In the genomic region with DNA sequence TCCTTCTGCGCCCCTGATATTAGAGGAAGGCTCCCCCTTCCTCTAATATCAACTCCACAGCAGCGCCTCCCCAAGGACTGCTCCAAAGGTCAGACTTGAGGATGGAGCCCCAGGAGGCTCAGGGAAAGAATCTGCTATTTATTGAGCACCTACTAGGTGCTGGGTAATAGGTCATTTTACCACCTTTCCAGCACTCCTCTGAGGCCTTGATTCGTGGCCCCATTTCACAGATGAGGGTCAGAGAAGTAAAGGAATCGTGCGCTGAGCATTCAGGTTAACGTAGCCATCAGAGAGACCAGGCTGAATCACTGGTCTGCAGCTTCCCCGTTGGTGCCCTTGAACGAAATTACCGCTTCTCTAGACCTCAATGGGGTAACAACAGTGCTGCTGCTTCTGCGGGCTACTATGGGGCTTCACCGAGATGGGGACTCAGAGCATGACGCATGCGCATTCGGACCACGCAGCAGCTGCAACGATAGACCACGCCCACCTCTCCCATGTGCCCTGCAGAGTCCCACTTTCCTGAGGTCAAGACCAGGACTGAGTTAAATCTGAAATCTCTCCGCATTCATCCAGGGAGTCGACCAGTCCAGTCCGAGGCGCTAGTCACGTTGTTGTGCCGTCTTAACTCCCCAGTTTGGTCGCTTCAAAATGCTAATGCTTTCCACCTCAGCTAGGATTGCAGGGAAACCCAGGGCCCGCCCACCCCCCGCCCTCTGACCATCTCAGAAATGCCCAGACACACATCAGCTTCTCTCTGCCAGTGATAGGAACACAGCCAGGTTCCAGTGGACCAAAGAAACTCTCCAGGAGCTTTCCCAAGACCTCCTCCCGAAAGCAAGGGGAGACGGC, we compare ENCODE assay signal across 10 cellular contexts. TPM values are rescaled to one million over a fixed set of nuclear protein-coding genes. Genes with fewer than 3 reads are reported as not detected.
A peak's percentile ranks its signal among the peaks of the same experiment; 100 is the strongest.
DNase-seq lines count a peak whose midpoint lies in the region; ATAC-seq and TF ChIP-seq lines count a peak whose summit lies in the region.
"Had no signal": no experiment of that assay in that cellular context is flagged by ENCODE, and none has a peak within 500 bp of the region (broad histone marks: within the 10 kb centered on the region; RNA-seq: fewer than 3 reads in every experiment).

No MANE protein-coding gene starts in this region.

- no peaks in the 10 kb centered on the region for H3K9me3 ChIP-seq in H9 (ENCODE audit: control insufficient read depth, low read depth, low read length)
- no peaks in the 10 kb centered on the region for H3K9me3 ChIP-seq in right cardiac atrium (ENCODE audit: control insufficient read depth, low read length)
- H3K9me3 ChIP-seq: upper lobe of left lung had no signal

- no peak overlapping the region for H3K23ac ChIP-seq in H9 (ENCODE audit: insufficient read length, low read depth, low read length)

- peaks cover 68% of the 10 kb centered on the region for H3K27me3 Mint-ChIP-seq in H9 (ENCODE audit: low read depth)
- H3K27me3 Mint-ChIP-seq in activated T-cell treated with anti-CD3 and anti-CD28 coated beads, Interleukin-2, amount 50 U/mL, for 72 hours (ENCODE audit: low read depth), result peaks cover 57% of the 10 kb centered on the region

- H3K56ac ChIP-seq in H9 (ENCODE audit: insufficient read length, low read depth, low read length), result no peak overlapping the region

- no peak overlapping the region for H4K8ac ChIP-seq in H9 (replicated peaks; ENCODE audit: insufficient read length, low read depth, low read length)

- no peak overlapping the region for H2BK5ac ChIP-seq in H9 (ENCODE audit: insufficient read length, low read length)

- H3K4me1 Mint-ChIP-seq in H9, result peaks cover 27 to 31% of the 10 kb centered on the region in 2 experiments
- peaks cover 4% of the 10 kb centered on the region for H3K4me1 Mint-ChIP-seq in activated T-cell treated with anti-CD3 and anti-CD28 coated beads, Interleukin-2, amount 50 U/mL, for 72 hours (ENCODE audit: low read depth)

- peak overlapping the region; percentile 37 for H3K4me2 ChIP-seq in H9 (ENCODE audit: insufficient read depth, insufficient read length, low read length)
- H3K4me2 ChIP-seq: KMS-11 had no signal

- peak; percentile 27 to 42 for ATAC-seq in activated T-cell treated with anti-CD3 and anti-CD28 coated beads, Interleukin-2, amount 50 U/mL, for 72 hours (replicated peaks in 1 of 2)
- ATAC-seq in right cardiac atrium, result peak; percentile 65 to 68
- no peak for ATAC-seq in HG02588 (IDR thresholded peaks at IDR 0.05; ENCODE audit: unreplicated experiment)

- H4K20me1 ChIP-seq in H9 (ENCODE audit: control insufficient read depth, insufficient read depth, insufficient read length), result no peaks in the 10 kb centered on the region

- no peak overlapping the region for H3T11ph ChIP-seq in H9 (ENCODE audit: low read length)

- TF ChIP-seq CTCF in H9 (conservative IDR thresholded peaks at IDR 0.05), result no peak
- no peak for TF ChIP-seq CTCF in retinal pigment epithelial cell (conservative IDR thresholded peaks at IDR 0.05; ENCODE audit: low read depth, low read length)

- no peaks in the 10 kb centered on the region; the same call in 1 of the 2 replicates for H3K27me3 ChIP-seq in H9 (ENCODE audit: insufficient read depth, low read length)
- H3K27me3 ChIP-seq in right cardiac atrium (ENCODE audit: control insufficient read depth, insufficient read depth), result no peaks in the 10 kb centered on the region

- H3K4ac ChIP-seq in H9 (ENCODE audit: low read depth, low read length), result no peak overlapping the region

- no peak overlapping the region for H4K5ac ChIP-seq in H9 (ENCODE audit: insufficient read length, low read depth, low read length)

- H2AFZ ChIP-seq in H9 (ENCODE audit: low read length), result peak overlapping the region; percentile 87

- intact Hi-C loops in right cardiac atrium (cut with DNase I), result no loop called here

- no peaks in the 10 kb centered on the region for H3K79me1 ChIP-seq in H9 (ENCODE audit: insufficient read depth, low read depth, low read length, poor library complexity, severe bottlenecking)

- no peaks in the 10 kb centered on the region for H3K36me3 Mint-ChIP-seq in H9 (ENCODE audit: insufficient read depth in 1 of 3, low read depth in 3 of 3)
- H3K36me3 Mint-ChIP-seq in activated T-cell treated with anti-CD3 and anti-CD28 coated beads, Interleukin-2, amount 50 U/mL, for 72 hours (ENCODE audit: insufficient read depth in 2 of 2), result no peaks in the 10 kb centered on the region

- no peaks in the 10 kb centered on the region; a peak in 1 of 5 replicates for H3K9me3 Mint-ChIP-seq in H9
- H3K9me3 Mint-ChIP-seq in activated T-cell treated with anti-CD3 and anti-CD28 coated beads, Interleukin-2, amount 50 U/mL, for 72 hours, result no peaks in the 10 kb centered on the region

- WGBS in H9 (ENCODE audit: extremely low coverage, insufficient read length, low lambda C conversion rate), result no CpG with 5 or more reads among the region's 28 CpGs
- 28% methylated on average over 28 of the region's 28 CpGs for WGBS in right cardiac atrium

- H3K4me1 ChIP-seq in H9 (ENCODE audit: insufficient read depth, low read length), result peaks cover 7% of the 10 kb centered on the region; the same call in 1 of the 2 replicates
- H3K4me1 ChIP-seq in right cardiac atrium (ENCODE audit: control insufficient read depth, insufficient read depth, low read length), result peaks cover 5% of the 10 kb centered on the region

- no peak overlapping the region for H3K14ac ChIP-seq in H9 (ENCODE audit: insufficient read depth, low read length)

- H3K4me3 ChIP-seq in right cardiac atrium (ENCODE audit: low read length) (no peak overlapping the region), retinal pigment epithelial cell (ENCODE audit: low read length) (peak overlapping the region; percentile 19)
- H3K4me3 ChIP-seq: upper lobe of left lung had no signal

- peak overlapping the region; percentile 59 to 71 for H3K4me3 Mint-ChIP-seq in H9
- no peak overlapping the region for H3K4me3 Mint-ChIP-seq in activated T-cell treated with anti-CD3 and anti-CD28 coated beads, Interleukin-2, amount 50 U/mL, for 72 hours

- DNase-seq in H9, result peak; percentile 90
- DNase-seq in activated T-cell treated with anti-CD3 and anti-CD28 coated beads, Interleukin-2, amount 50 U/mL, for 72 hours, result peak; percentile 23 to 34
- peak; percentile 77 to 90 (median 86) for DNase-seq in right cardiac atrium
- DNase-seq in retinal pigment epithelial cell (ENCODE audit: low read depth), result no peak
- no peak for DNase-seq in GM19238 (ENCODE audit: insufficient read length, low spot score)
- DNase-seq in activated gamma-delta T cell (lab: John Stamatoyannopoulos, UW), result no peak
- no peak for DNase-seq in AML-193 (lab: John Stamatoyannopoulos, UW)
- DNase-seq: upper lobe of left lung had no signal

- no peak overlapping the region for H2AK5ac ChIP-seq in H9 (ENCODE audit: insufficient read length, low read length)

- no peaks in the 10 kb centered on the region for H3K23me2 ChIP-seq in H9 (ENCODE audit: insufficient read length, low read depth, low read length, poor library complexity, severe bottlenecking)

- H2BK12ac ChIP-seq in H9 (ENCODE audit: insufficient read length, low read depth, low read length), result no peak overlapping the region

- H4K91ac ChIP-seq in H9 (ENCODE audit: insufficient read length, low read depth, low read length), result no peak overlapping the region

- H2BK15ac ChIP-seq in H9 (ENCODE audit: low read depth, low read length), result no peak overlapping the region

- H3K9ac ChIP-seq in H9 (ENCODE audit: extremely low read depth, insufficient read length, low read length), result no peak overlapping the region
- H3K9ac ChIP-seq: KMS-11 had no signal

- no peak overlapping the region for H2BK120ac ChIP-seq in H9 (ENCODE audit: low read depth, low read length, poor library complexity, severe bottlenecking)

- H3K27ac Mint-ChIP-seq in H9, result no peak overlapping the region
- no peak overlapping the region for H3K27ac Mint-ChIP-seq in activated T-cell treated with anti-CD3 and anti-CD28 coated beads, Interleukin-2, amount 50 U/mL, for 72 hours

- H3K18ac ChIP-seq in H9 (ENCODE audit: insufficient read length, low read depth, low read length), result no peak overlapping the region

- no peak overlapping the region for H2BK20ac ChIP-seq in H9 (ENCODE audit: low read depth, low read length, poor library complexity, severe bottlenecking)

- H3K27ac ChIP-seq in H9 (ENCODE audit: insufficient read length, low read depth, low read length) (no peak overlapping the region), right cardiac atrium (ENCODE audit: low read length) (no peak overlapping the region)
- H3K27ac ChIP-seq: KMS-11, upper lobe of left lung had no signal

- no peaks in the 10 kb centered on the region for H3K79me2 ChIP-seq in H9 (ENCODE audit: insufficient read depth, low read length)

RNA-seq across cellular contexts. Expression of a gene that starts 12.9 kb away (rescaled TPM):
- 0.97 and 1.2 TPM in 2 replicates for total RNA-seq in H9 (2021)
- total RNA-seq in activated T-cell treated with anti-CD3 and anti-CD28 coated beads, Interleukin-2, amount 50 U/mL, for 72 hours, result 1 to 10 TPM; 1.2 to 3.0 TPM
- 10 to 100 TPM; 15.6 to 28.5 (median 15.8) TPM for total RNA-seq in right cardiac atrium
- polyA plus RNA-seq in right cardiac atrium, result 16.0 TPM

RNA-seq across cellular contexts. Expression of a gene that starts 34.9 kb away (rescaled TPM):
- total RNA-seq in H9 (2021), result 25.5 and 27.1 TPM in 2 replicates
- 10 to 100 TPM; 17.0 to 20.1 TPM for total RNA-seq in activated T-cell treated with anti-CD3 and anti-CD28 coated beads, Interleukin-2, amount 50 U/mL, for 72 hours
- 10 to 100 TPM; 29.9 to 42.1 (median 38.7) TPM for total RNA-seq in right cardiac atrium
- polyA plus RNA-seq in right cardiac atrium, result 22.1 TPM

Comparison
In these comparisons a context has a peak if more than half of its experiments do, and no peak if none do; other contexts are left out.
1. DNase-seq: peak in H9 (single experiment), activated T-cell treated with anti-CD3 and anti-CD28 coated beads, Interleukin-2, amount 50 U/mL, for 72 hours (2 of 2) and right cardiac atrium (3 of 3); none in retinal pigment epithelial cell (single experiment), GM19238 (single experiment), activated gamma-delta T cell (single experiment) and AML-193 (0 of 2).
2. H3K4me3 Mint-ChIP-seq: peak in H9 (2 of 2); none in activated T-cell treated with anti-CD3 and anti-CD28 coated beads, Interleukin-2, amount 50 U/mL, for 72 hours (0 of 2).